9 cellular contexts compared by ENCODE assay signal in genomic region chr3:13544293-13544831, GRCh38. TPM values are rescaled to one million over a fixed set of nuclear protein-coding genes. Genes with fewer than 3 reads are reported as not detected.
DNase-seq lines count a peak whose midpoint lies in the region; FAIRE-seq and TF ChIP-seq lines count a peak whose summit lies in the region.
"Had no signal": no experiment of that assay in that cellular context is flagged by ENCODE, and none has a peak within 500 bp of the region (broad histone marks: within the 10 kb centered on the region; RNA-seq: fewer than 3 reads in every experiment).

No MANE protein-coding gene starts in this region.

- no peak overlapping the region for H3K4me3 ChIP-seq in CD4-positive, alpha-beta memory T cell (ENCODE audit: low read length in 2 of 2)
- H3K4me3 ChIP-seq in choroid plexus epithelial cell (ENCODE audit: low read depth, low read length) = no peak overlapping the region
- H3K4me3 ChIP-seq: body of pancreas had no signal

- peaks cover 14 to 33% (median 20%) of the 10 kb centered on the region in 4 donors for H3K4me1 Mint-ChIP-seq in CD4-positive, alpha-beta memory T cell
- H3K4me1 Mint-ChIP-seq in activated CD4-positive, alpha-beta T cell treated with anti-CD3 and anti-CD28 coated beads, Interleukin-2, amount 10 ng/mL, durations not matched to agents 7 days and 5 days = peaks cover 26% of the 10 kb centered on the region
- peaks cover 5% of the 10 kb centered on the region for H3K4me1 Mint-ChIP-seq in progenitor cell of endocrine pancreas (ENCODE audit: low read depth)

- H3K36me3 ChIP-seq in CD4-positive, alpha-beta memory T cell (ENCODE audit: insufficient read depth, low read length) = no peaks in the 10 kb centered on the region

- no peaks in the 10 kb centered on the region for H3K27me3 ChIP-seq in CD4-positive, alpha-beta memory T cell (ENCODE audit: insufficient read depth, low read length)

- peaks cover 0 to 6% of the 10 kb centered on the region in 2 donors for H3K9me3 ChIP-seq in CD4-positive, alpha-beta memory T cell (ENCODE audit: control insufficient read depth in 1 of 2, low read length in 2 of 2)
- H3K9me3 ChIP-seq: body of pancreas had no signal

- peak overlapping the region in 1 of 7 donors; percentile 20 for H3K27ac Mint-ChIP-seq in CD4-positive, alpha-beta memory T cell
- no peak overlapping the region for H3K27ac Mint-ChIP-seq in activated CD4-positive, alpha-beta T cell treated with anti-CD3 and anti-CD28 coated beads, Interleukin-2, amount 10 ng/mL, durations not matched to agents 7 days and 5 days
- H3K27ac Mint-ChIP-seq in progenitor cell of endocrine pancreas = no peak overlapping the region

- H3K27me3 Mint-ChIP-seq in CD4-positive, alpha-beta memory T cell = peaks cover 19 to 37% of the 10 kb centered on the region in 2 donors
- H3K27me3 Mint-ChIP-seq in activated CD4-positive, alpha-beta T cell treated with anti-CD3 and anti-CD28 coated beads, Interleukin-2, amount 10 ng/mL, durations not matched to agents 7 days and 5 days = peaks cover 40% of the 10 kb centered on the region
- peaks cover 46% of the 10 kb centered on the region for H3K27me3 Mint-ChIP-seq in progenitor cell of endocrine pancreas

- H3K4me3 Mint-ChIP-seq in CD4-positive, alpha-beta memory T cell = peak overlapping the region in 5 of 8 donors; percentile 9 to 55 (median 46)
- H3K4me3 Mint-ChIP-seq in activated CD4-positive, alpha-beta T cell treated with anti-CD3 and anti-CD28 coated beads, Interleukin-2, amount 10 ng/mL, durations not matched to agents 7 days and 5 days = no peak overlapping the region
- no peak overlapping the region for H3K4me3 Mint-ChIP-seq in progenitor cell of endocrine pancreas (ENCODE audit: low read depth)

- CTCF ChIA-PET in CD4-positive, alpha-beta memory T cell (lab: Charles Lee; ENCODE audit: partially characterized antibody) = no interaction called here
- CTCF ChIA-PET in activated CD4-positive, alpha-beta T cell treated with anti-CD3 and anti-CD28 coated beads, Interleukin-2, amount 10 ng/mL, durations not matched to agents 7 days and 5 days (lab: Charles Lee) = interaction anchor here (0.9 kb wide), 1 partner anchor 48 kb away, joined by 3 read pairs; no protein-coding TSS in a partner anchor

- no peak for TF ChIP-seq CTCF in choroid plexus epithelial cell (conservative IDR thresholded peaks at IDR 0.05; ENCODE audit: low read depth, low read length)
- TF ChIP-seq CTCF in progenitor cell of endocrine pancreas (IDR thresholded peaks at IDR 0.05; ENCODE audit: unreplicated experiment) = no peak

- intact Hi-C loops in CD4-positive, alpha-beta memory T cell (cut with micrococcal nuclease) = no loop called here

- peak; percentile 17 to 80 (median 36) for DNase-seq in CD4-positive, alpha-beta memory T cell
- DNase-seq in activated CD4-positive, alpha-beta T cell treated with anti-CD3 and anti-CD28 coated beads, Interleukin-2, amount 10 ng/mL, durations not matched to agents 7 days and 5 days = peak; percentile 72
- DNase-seq in choroid plexus epithelial cell (ENCODE audit: low read depth) = peak; percentile 85
- peak; percentile 16 for DNase-seq in stimulated activated CD4-positive, alpha-beta T cell treated with anti-CD3 and anti-CD28 coated beads, Interleukin-12 subunit alpha, Interleukin-12 subunit beta, amount 100 ng/mL, for 4 hours
- DNase-seq in NOMO-1 treated with dmso at 0.1 percent for 144 hours (lab: John Stamatoyannopoulos, UW; ENCODE audit: unreplicated experiment) = no peak
- no peak for DNase-seq in Ammon's horn (ENCODE audit: low spot score)
- no peak for DNase-seq in progenitor cell of endocrine pancreas (ENCODE audit: low spot score, unreplicated experiment)
- no peak for DNase-seq in GM19239 (ENCODE audit: insufficient read length, low spot score)

- H3K9me3 Mint-ChIP-seq in CD4-positive, alpha-beta memory T cell = peaks cover 0 to 18% (median 9%) of the 10 kb centered on the region in 8 donors
- H3K9me3 Mint-ChIP-seq in activated CD4-positive, alpha-beta T cell treated with anti-CD3 and anti-CD28 coated beads, Interleukin-2, amount 10 ng/mL, durations not matched to agents 7 days and 5 days = peaks cover 12% of the 10 kb centered on the region
- H3K9me3 Mint-ChIP-seq in progenitor cell of endocrine pancreas (ENCODE audit: low read depth) = no peaks in the 10 kb centered on the region

- H3K36me3 Mint-ChIP-seq in CD4-positive, alpha-beta memory T cell = no peaks in the 10 kb centered on the region
- peaks cover 3% of the 10 kb centered on the region for H3K36me3 Mint-ChIP-seq in activated CD4-positive, alpha-beta T cell treated with anti-CD3 and anti-CD28 coated beads, Interleukin-2, amount 10 ng/mL, durations not matched to agents 7 days and 5 days (ENCODE audit: low read depth)
- no peaks in the 10 kb centered on the region for H3K36me3 Mint-ChIP-seq in progenitor cell of endocrine pancreas (ENCODE audit: insufficient read depth)

- H3K27ac ChIP-seq in CD4-positive, alpha-beta memory T cell (ENCODE audit: low read depth, low read length) = no peak overlapping the region
- H3K27ac ChIP-seq: body of pancreas had no signal

- POLR2A ChIA-PET in CD4-positive, alpha-beta memory T cell (lab: Charles Lee; ENCODE audit: partially characterized antibody) = no interaction called here
- POLR2A ChIA-PET in activated CD4-positive, alpha-beta T cell treated with anti-CD3 and anti-CD28 coated beads, Interleukin-2, amount 10 ng/mL, durations not matched to agents 7 days and 5 days (lab: Charles Lee) = no interaction called here

- no peak for FAIRE-seq in GM19239 (lab: Jason Lieb, UNC)

- peaks cover 11% of the 10 kb centered on the region for H3K4me1 ChIP-seq in CD4-positive, alpha-beta memory T cell (ENCODE audit: insufficient read depth, low read length)

RNA-seq across cellular contexts. Expression of gene FBLN2, which starts 4.6 kb away (rescaled TPM):
- total RNA-seq in CD4-positive, alpha-beta memory T cell = not detected
- not detected for polyA plus RNA-seq in CD4-positive, alpha-beta memory T cell
- total RNA-seq in activated CD4-positive, alpha-beta T cell treated with anti-CD3 and anti-CD28 coated beads, Interleukin-2, amount 10 ng/mL, durations not matched to agents 7 days and 5 days = not detected
- 5.8 and 14.1 TPM in 2 replicates for total RNA-seq in progenitor cell of endocrine pancreas

Comparison
In these comparisons a context has a peak if more than half of its experiments do, and no peak if none do; other contexts are left out.
1. DNase-seq: peak in CD4-positive, alpha-beta memory T cell (5 of 5), activated CD4-positive, alpha-beta T cell treated with anti-CD3 and anti-CD28 coated beads, Interleukin-2, amount 10 ng/mL, durations not matched to agents 7 days and 5 days (single experiment), choroid plexus epithelial cell (single experiment) and stimulated activated CD4-positive, alpha-beta T cell treated with anti-CD3 and anti-CD28 coated beads, Interleukin-12 subunit alpha, Interleukin-12 subunit beta, amount 100 ng/mL, for 4 hours (single experiment); none in NOMO-1 treated with dmso at 0.1 percent for 144 hours (single experiment), Ammon's horn (single experiment), progenitor cell of endocrine pancreas (single experiment) and GM19239 (single experiment).
2. H3K4me3 Mint-ChIP-seq: peak in CD4-positive, alpha-beta memory T cell (5 of 8); none in activated CD4-positive, alpha-beta T cell treated with anti-CD3 and anti-CD28 coated beads, Interleukin-2, amount 10 ng/mL, durations not matched to agents 7 days and 5 days (single experiment) and progenitor cell of endocrine pancreas (single experiment).